ENCODE assay signal across 9 cellular contexts in genomic region chr3:7205535-7206331, GRCh38.
DNase-seq lines count a peak whose midpoint lies in the region; ATAC-seq and TF ChIP-seq lines count a peak whose summit lies in the region.
"Had no signal": no experiment of that assay in that cellular context is flagged by ENCODE, and none has a peak within 500 bp of the region (broad histone marks: within the 10 kb centered on the region; RNA-seq: fewer than 3 reads in every experiment).

No MANE protein-coding gene starts in this region.

- POLR2A ChIA-PET in MCF 10A (lab: Yijun Ruan, JAX), result interaction anchor here (0.6 to 1.8 kb wide), 5 partner anchors 9 to 29 kb away, joined by 3 to 6 read pairs (median 4); no protein-coding TSS in a partner anchor

- H3K4me2 ChIP-seq in trophoblast cell (ENCODE audit: low read length), result no peak overlapping the region

- no peak overlapping the region for H2AK5ac ChIP-seq in trophoblast cell (ENCODE audit: low read length)

- H3K4me3 Mint-ChIP-seq in MCF 10A (ENCODE audit: unreplicated experiment), result peak overlapping the region; percentile 70

- H3K36me3 ChIP-seq in stomach (no peaks in the 10 kb centered on the region), trophoblast cell (ENCODE audit: control insufficient read depth in 1 of 2, insufficient read depth in 2 of 2, low read length in 2 of 2) (no peaks in the 10 kb centered on the region)
- H3K36me3 ChIP-seq: neutrophil had no signal

- H3K9me3 Mint-ChIP-seq in MCF 10A (ENCODE audit: unreplicated experiment), result peaks cover 7% of the 10 kb centered on the region

- no peak overlapping the region for H2BK5ac ChIP-seq in trophoblast cell (ENCODE audit: low read depth, low read length, poor library complexity)

- H3K27ac Mint-ChIP-seq in MCF 10A (ENCODE audit: low read depth, unreplicated experiment), result peak overlapping the region; percentile 89

- H3K18ac ChIP-seq in trophoblast cell (ENCODE audit: low read length), result no peak overlapping the region

- 42 to 55% (median 53%) methylated on average over 8 of the region's 8 CpGs for WGBS in stomach, 5 donors
- no CpG with 5 or more reads among the region's 8 CpGs for WGBS in trophoblast cell (ENCODE audit: extremely low coverage, insufficient coverage, insufficient read length)

- H3K4me3 ChIP-seq in stomach, result peak overlapping the region; percentile 2 to 35 (median 10)
- H3K4me3 ChIP-seq in trophoblast cell (ENCODE audit: low read depth, low read length), result no peak overlapping the region

- H4K12ac ChIP-seq in trophoblast cell (ENCODE audit: low read depth, low read length), result no peak overlapping the region

- TF ChIP-seq EP300 in stomach (IDR thresholded peaks at IDR 0.05), result no peak

- H3K27ac ChIP-seq in stomach, result no peak overlapping the region
- H3K27ac ChIP-seq in trophoblast cell (ENCODE audit: low read depth, low read length), result no peak overlapping the region
- H3K27ac ChIP-seq: HL-60, neutrophil had no signal

- H3K36me3 Mint-ChIP-seq in MCF 10A (ENCODE audit: insufficient read depth, unreplicated experiment), result no peaks in the 10 kb centered on the region

- CTCF ChIA-PET in MCF 10A (lab: Yijun Ruan, JAX), result interaction anchor here (0.9 kb wide), 1 partner anchor 18 kb away, joined by 3 read pairs; no protein-coding TSS in a partner anchor

- no peak overlapping the region for H2AFZ ChIP-seq in trophoblast cell (ENCODE audit: insufficient read depth, low read length, poor library complexity)

- H3K4ac ChIP-seq in trophoblast cell (ENCODE audit: low read depth, low read length), result no peak overlapping the region

- H3K14ac ChIP-seq in trophoblast cell (ENCODE audit: low read length), result no peak overlapping the region

- no peak overlapping the region for H3K9ac ChIP-seq in trophoblast cell (ENCODE audit: low read length)

- peak; percentile 53 for ATAC-seq in GM19372 (IDR thresholded peaks at IDR 0.05; ENCODE audit: low read depth, unreplicated experiment)
- peak; percentile 84 for ATAC-seq in HG03025 (IDR thresholded peaks at IDR 0.05; ENCODE audit: low FRiP score, unreplicated experiment)
- no peak for ATAC-seq in GM18519 (IDR thresholded peaks at IDR 0.05; ENCODE audit: low FRiP score, unreplicated experiment)

- TF ChIP-seq POLR2A in stomach (IDR thresholded peaks at IDR 0.05), result no peak

- H4K8ac ChIP-seq in trophoblast cell (ENCODE audit: low read depth, low read length), result no peak overlapping the region

- no peak overlapping the region for H2BK120ac ChIP-seq in trophoblast cell (ENCODE audit: insufficient read depth, low read length, poor library complexity)

- intact Hi-C loops in MCF 10A (cut with micrococcal nuclease), result no loop called here
- intact Hi-C loops in stomach (cut with DNase I; ENCODE audit: low total_unique reads), result no loop called here

- no peaks in the 10 kb centered on the region for H3K4me1 ChIP-seq in stomach
- no peaks in the 10 kb centered on the region for H3K4me1 ChIP-seq in trophoblast cell (ENCODE audit: control insufficient read depth in 1 of 2, insufficient read depth in 2 of 2, low read length in 2 of 2)

- no peak overlapping the region for H4K91ac ChIP-seq in trophoblast cell (ENCODE audit: low read depth, low read length)

- no peaks in the 10 kb centered on the region for H3K27me3 Mint-ChIP-seq in MCF 10A (ENCODE audit: insufficient read depth, unreplicated experiment)

- DNase-seq in MCF 10A (ENCODE audit: unreplicated experiment) (peak; percentile 15), stomach (no peak), DMS 273 treated with DMSO at 0.1 percent for 48 hours (lab: John Stamatoyannopoulos, UW) (no peak), trophoblast cell (no peak)

- H3K27me3 ChIP-seq in stomach, result no peaks in the 10 kb centered on the region
- H3K27me3 ChIP-seq in trophoblast cell (ENCODE audit: insufficient read depth, low read length), result no peaks in the 10 kb centered on the region
- H3K27me3 ChIP-seq: neutrophil had no signal

- TF ChIP-seq CTCF in MCF 10A (IDR thresholded peaks at IDR 0.05; ENCODE audit: unreplicated experiment) (no peak), stomach (IDR thresholded peaks at IDR 0.05) (no peak)

- no TSS peak for BruUV-seq in MCF 10A (replicated peaks; lab: Mats Ljungman, UMichigan)

- H3K79me1 ChIP-seq in trophoblast cell (ENCODE audit: low read length), result no peaks in the 10 kb centered on the region

- H3K9me3 ChIP-seq in stomach (no peaks in the 10 kb centered on the region), trophoblast cell (ENCODE audit: insufficient read depth, low read depth, low read length) (no peaks in the 10 kb centered on the region)
- H3K9me3 ChIP-seq: neutrophil had no signal

- peaks cover 20% of the 10 kb centered on the region for H3K4me1 Mint-ChIP-seq in MCF 10A (ENCODE audit: insufficient read depth, unreplicated experiment)

- no peaks in the 10 kb centered on the region for H3K79me2 ChIP-seq in trophoblast cell (ENCODE audit: control insufficient read depth, insufficient read depth, low read length, poor library complexity)

- H3K23ac ChIP-seq in trophoblast cell (ENCODE audit: low read length), result no peak overlapping the region

- H2BK12ac ChIP-seq in trophoblast cell (ENCODE audit: low read length), result no peak overlapping the region
